ENCODE assay signal across 20 cellular contexts in the genomic region with DNA sequence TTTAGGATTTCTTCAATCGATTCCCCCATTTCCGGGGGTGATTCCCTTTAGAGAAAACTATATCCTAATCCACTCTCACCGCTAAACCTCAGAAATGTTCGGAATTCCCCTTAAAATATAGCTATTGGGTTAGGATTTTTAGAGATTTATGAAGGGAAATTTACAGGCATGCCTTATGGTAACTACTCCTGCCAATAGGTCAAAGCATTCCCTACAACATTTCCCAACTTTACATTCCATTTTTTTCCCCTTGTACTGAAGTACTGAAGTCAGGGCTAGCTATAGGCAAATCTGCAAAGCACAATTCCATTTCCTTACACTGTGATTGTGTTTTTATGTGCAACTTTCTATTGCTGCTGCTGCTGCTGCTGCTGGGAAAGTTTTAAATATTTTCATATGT. TPM values are rescaled to one million over a fixed set of nuclear protein-coding genes. Genes with fewer than 3 reads are reported as not detected.
DNase-seq lines count a peak whose midpoint lies in the region; ATAC-seq and TF ChIP-seq lines count a peak whose summit lies in the region.
"Had no signal": no experiment of that assay in that cellular context is flagged by ENCODE, and none has a peak within 500 bp of the region (broad histone marks: within the 10 kb centered on the region; RNA-seq: fewer than 3 reads in every experiment).

No MANE protein-coding gene starts in this region.

- peak overlapping the region in 8 of 10 donors; percentile 1 to 87 (median 81) for H3K27ac ChIP-seq in heart right ventricle
- peak overlapping the region; percentile 65 for H3K27ac ChIP-seq in upper lobe of right lung
- H3K27ac ChIP-seq: C4-2B had no signal

- H3K4me1 ChIP-seq in heart right ventricle, result peaks cover 0 to 30% (median 10%) of the 10 kb centered on the region in 9 donors
- no peaks in the 10 kb centered on the region for H3K4me1 ChIP-seq in upper lobe of right lung

- H3K4me3 Mint-ChIP-seq in nephron, result no peak overlapping the region
- H3K4me3 Mint-ChIP-seq: activated CD4-positive, alpha-beta T cell treated with anti-CD3 and anti-CD28 coated beads, Interleukin-2, amount 10 ng/mL, durations not matched to agents 7 days and 5 days; activated naive CD4-positive, alpha-beta T cell treated with anti-CD3 and anti-CD28 coated beads, Interleukin-2, amount 50 U/mL, for 24 hours; naive thymus-derived CD4-positive, alpha-beta T cell had no signal

- intact Hi-C loops in heart right ventricle (cut with DNase I), result loop anchor here in 4 of 10 donors (5.0 to 10.0 kb wide), 4 partner anchors 66 to 188 kb away; no protein-coding TSS in a partner anchor
- intact Hi-C loops in Right ventricle myocardium inferior (cut with DNase I), result loop anchor here (10.0 kb wide), 3 partner anchors 82 to 188 kb away; no protein-coding TSS in a partner anchor
- intact Hi-C loops in upper lobe of right lung (cut with DNase I), result no loop called here

- no peaks in the 10 kb centered on the region for H3K9me3 ChIP-seq in heart right ventricle
- H3K9me3 ChIP-seq in upper lobe of right lung, result no peaks in the 10 kb centered on the region

- DNase-seq in heart right ventricle (no peak), Right ventricle myocardium inferior (ENCODE audit: missing footprints) (no peak), fibroblast of pulmonary artery (ENCODE audit: low read depth) (no peak), upper lobe of right lung (no peak), hypothalamus (lab: John Stamatoyannopoulos, UW) (no peak), nucleus accumbens (lab: John Stamatoyannopoulos, UW) (no peak)
- DNase-seq: activated CD4-positive, alpha-beta T cell treated with anti-CD3 and anti-CD28 coated beads, Interleukin-2, amount 10 ng/mL, durations not matched to agents 7 days and 5 days; DMS79 treated with DMSO at 0.1 percent for 48 hours; effector CD8-positive, alpha-beta T cell; left colon; naive thymus-derived CD4-positive, alpha-beta T cell; NCI-H187; stimulated activated CD4-positive, alpha-beta T cell treated with anti-CD3 and anti-CD28 coated beads, Interleukin-2, amount 100 ng/mL, for 24 hours; T-helper 9 cell had no signal

- H3K9me3 Mint-ChIP-seq in nephron, result peaks cover 3% of the 10 kb centered on the region
- H3K9me3 Mint-ChIP-seq: activated CD4-positive, alpha-beta T cell treated with anti-CD3 and anti-CD28 coated beads, Interleukin-2, amount 10 ng/mL, durations not matched to agents 7 days and 5 days; activated naive CD4-positive, alpha-beta T cell treated with anti-CD3 and anti-CD28 coated beads, Interleukin-2, amount 50 U/mL, for 24 hours had no signal

- no peaks in the 10 kb centered on the region for H3K36me3 Mint-ChIP-seq in nephron (ENCODE audit: low read depth)
- H3K36me3 Mint-ChIP-seq: activated naive CD4-positive, alpha-beta T cell treated with anti-CD3 and anti-CD28 coated beads, Interleukin-2, amount 50 U/mL, for 24 hours; naive thymus-derived CD4-positive, alpha-beta T cell had no signal

- peaks cover 4% of the 10 kb centered on the region for H3K27me3 Mint-ChIP-seq in nephron (ENCODE audit: low read depth)

- 50 to 64% methylated on average over 4 of the region's 4 CpGs for WGBS in heart right ventricle, 2 donors

- peak overlapping the region; percentile 37 to 75 (median 68) for H3K4me3 ChIP-seq in heart right ventricle
- peak overlapping the region; percentile 26 for H3K4me3 ChIP-seq in fibroblast of pulmonary artery (replicated peaks; ENCODE audit: low read depth, low read length)
- H3K4me3 ChIP-seq in upper lobe of right lung, result peak overlapping the region; percentile 68

- no peak for ATAC-seq in heart right ventricle
- ATAC-seq in Right ventricle myocardium inferior, result no peak
- ATAC-seq in upper lobe of right lung, result no peak
- no peak for ATAC-seq in GM18517 (IDR thresholded peaks at IDR 0.05; ENCODE audit: unreplicated experiment)
- ATAC-seq: left colon; naive thymus-derived CD4-positive, alpha-beta T cell had no signal

- peak overlapping the region; percentile 5 to 56 (median 32) for H3K27ac Mint-ChIP-seq in nephron
- H3K27ac Mint-ChIP-seq: activated CD4-positive, alpha-beta T cell treated with anti-CD3 and anti-CD28 coated beads, Interleukin-2, amount 10 ng/mL, durations not matched to agents 7 days and 5 days; activated naive CD4-positive, alpha-beta T cell treated with anti-CD3 and anti-CD28 coated beads, Interleukin-2, amount 50 U/mL, for 24 hours; naive thymus-derived CD4-positive, alpha-beta T cell had no signal

- H3K36me3 ChIP-seq in heart right ventricle, result no peaks in the 10 kb centered on the region
- H3K36me3 ChIP-seq in upper lobe of right lung, result no peaks in the 10 kb centered on the region

- H3K27me3 ChIP-seq in heart right ventricle, result peaks cover 0 to 31% (median 0%) of the 10 kb centered on the region in 7 donors
- H3K27me3 ChIP-seq in upper lobe of right lung, result peaks cover 6% of the 10 kb centered on the region

- TF ChIP-seq CTCF in heart right ventricle (IDR thresholded peaks at IDR 0.05) (no peak), fibroblast of pulmonary artery (IDR thresholded peaks at IDR 0.05; ENCODE audit: low read length, missing control alignments) (no peak), nephron (IDR thresholded peaks at IDR 0.05; ENCODE audit: unreplicated experiment in 3 of 3) (no peak), upper lobe of right lung (IDR thresholded peaks at IDR 0.05) (no peak)

- peaks cover 10% of the 10 kb centered on the region for H3K4me1 Mint-ChIP-seq in nephron
- H3K4me1 Mint-ChIP-seq: activated CD4-positive, alpha-beta T cell treated with anti-CD3 and anti-CD28 coated beads, Interleukin-2, amount 10 ng/mL, durations not matched to agents 7 days and 5 days; activated naive CD4-positive, alpha-beta T cell treated with anti-CD3 and anti-CD28 coated beads, Interleukin-2, amount 50 U/mL, for 24 hours had no signal

RNA-seq across cellular contexts. Expression of a gene that starts 2.1 kb away (rescaled TPM):
- 10 to 100 TPM in 9 of 10 donors, 1 to 10 TPM in 1; 9.3 to 61.9 (median 19.6) TPM for total RNA-seq in heart right ventricle
- 10 to 100 TPM; 20.0 to 29.8 TPM for polyA plus RNA-seq in heart right ventricle
- 20.2 TPM for total RNA-seq in Right ventricle myocardium inferior
- 61.7 TPM for total RNA-seq in upper lobe of right lung
- total RNA-seq: activated CD4-positive, alpha-beta T cell treated with anti-CD3 and anti-CD28 coated beads, Interleukin-2, amount 10 ng/mL, durations not matched to agents 7 days and 5 days; HT-29; MCF 10A had no signal
- polyA plus RNA-seq: naive thymus-derived CD4-positive, alpha-beta T cell had no signal
